Comparison of ENCODE assay signal across 11 cellular contexts in the genomic region with DNA sequence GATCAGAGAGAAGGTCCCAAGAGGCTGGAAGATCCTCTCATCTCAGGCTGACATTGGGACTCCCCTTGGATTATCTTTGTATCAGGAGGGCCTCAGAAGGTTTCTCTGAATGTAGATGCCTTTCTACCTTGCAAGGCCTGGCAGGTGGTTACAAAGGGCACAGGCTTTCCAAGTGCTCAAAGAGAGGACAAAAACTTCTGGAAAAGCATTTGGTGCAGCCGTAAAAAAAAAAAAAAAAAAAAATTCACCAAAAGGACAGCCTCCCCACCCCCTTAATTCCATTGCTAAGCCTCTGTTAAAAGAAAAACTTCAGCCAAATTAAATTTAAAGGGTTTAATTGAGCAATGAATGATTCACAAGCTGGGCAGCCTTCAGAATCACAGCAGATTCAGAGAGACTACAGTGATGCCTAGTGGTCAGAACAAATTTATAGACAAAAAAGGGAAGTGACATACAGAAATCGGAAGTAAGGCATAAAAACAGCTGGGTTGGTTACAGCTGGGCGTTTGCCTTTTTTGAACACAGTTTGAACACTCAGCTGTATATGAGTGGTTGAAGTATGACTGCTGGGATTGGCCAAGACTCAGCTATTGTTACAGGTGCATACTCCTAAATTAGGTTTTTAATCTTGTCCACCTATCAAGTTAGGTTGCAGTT. TPM values are rescaled to one million over a fixed set of nuclear protein-coding genes. Genes with fewer than 3 reads are reported as not detected.
DNase-seq lines count a peak whose midpoint lies in the region; ATAC-seq, FAIRE-seq and TF ChIP-seq lines count a peak whose summit lies in the region.
"Had no signal": no experiment of that assay in that cellular context is flagged by ENCODE, and none has a peak within 500 bp of the region (broad histone marks: within the 10 kb centered on the region; RNA-seq: fewer than 3 reads in every experiment).

No MANE protein-coding gene starts in this region.

- ATAC-seq in HG02623 (IDR thresholded peaks at IDR 0.05; ENCODE audit: unreplicated experiment), result peak; percentile 74
- ATAC-seq in left ventricle myocardium superior, result peak; percentile 57

- H3K27ac Mint-ChIP-seq in activated CD4-positive, alpha-beta T cell treated with anti-CD3 and anti-CD28 coated beads, Interleukin-2, amount 10 ng/mL, durations not matched to agents 24 days and 14 days, result no peak overlapping the region

- intact Hi-C loops in left ventricle myocardium superior (cut with micrococcal nuclease), result no loop called here
- intact Hi-C loops in activated CD4-positive, alpha-beta T cell treated with anti-CD3 and anti-CD28 coated beads, Interleukin-2, amount 10 ng/mL, durations not matched to agents 24 days and 14 days (cut with micrococcal nuclease), result no loop called here

- H3K4me1 Mint-ChIP-seq in activated CD4-positive, alpha-beta T cell treated with anti-CD3 and anti-CD28 coated beads, Interleukin-2, amount 10 ng/mL, durations not matched to agents 24 days and 14 days, result no peaks in the 10 kb centered on the region

- peak; percentile 43 for FAIRE-seq in GM12891 (lab: Jason Lieb, UNC)
- FAIRE-seq: TTC549 had no signal

- H3K9me3 Mint-ChIP-seq in activated CD4-positive, alpha-beta T cell treated with anti-CD3 and anti-CD28 coated beads, Interleukin-2, amount 10 ng/mL, durations not matched to agents 24 days and 14 days, result peaks cover 9% of the 10 kb centered on the region

- no peak overlapping the region for H3K4me3 Mint-ChIP-seq in activated CD4-positive, alpha-beta T cell treated with anti-CD3 and anti-CD28 coated beads, Interleukin-2, amount 10 ng/mL, durations not matched to agents 24 days and 14 days

- no peak for TF ChIP-seq POLR2A in GM12891 (IDR thresholded peaks at IDR 0.05; ENCODE audit: low read depth, low read length)

- H3K36me3 Mint-ChIP-seq in activated CD4-positive, alpha-beta T cell treated with anti-CD3 and anti-CD28 coated beads, Interleukin-2, amount 10 ng/mL, durations not matched to agents 24 days and 14 days (ENCODE audit: low read depth), result no peaks in the 10 kb centered on the region

- DNase-seq in GM12891 (ENCODE audit: insufficient read length, low spot score) (no peak), NAMALWA (ENCODE audit: low spot score) (peak; percentile 75), left ventricle myocardium superior (no peak), DMS53 (lab: John Stamatoyannopoulos, UW) (no peak), retina (no peak), hippocampal formation (lab: John Stamatoyannopoulos, UW) (no peak)
- DNase-seq in activated CD4-positive, alpha-beta T cell treated with anti-CD3 and anti-CD28 coated beads, Interleukin-2, amount 10 ng/mL, durations not matched to agents 24 days and 14 days, result no peak
- DNase-seq: activated gamma-delta T cell treated with Interleukin-2 at 50 U/mL for 16 hours, Caco-2 had no signal

- no peaks in the 10 kb centered on the region for H3K27me3 Mint-ChIP-seq in activated CD4-positive, alpha-beta T cell treated with anti-CD3 and anti-CD28 coated beads, Interleukin-2, amount 10 ng/mL, durations not matched to agents 24 days and 14 days

TF ChIP-seq in GM12891, 5 proteins besides CTCF, POLR2A, EP300 and RAD21:
- no peak for TF ChIP-seq TAF1 (IDR thresholded peaks at IDR 0.05; ENCODE audit: low read depth, low read length)
- TF ChIP-seq SPI1 (IDR thresholded peaks at IDR 0.05; ENCODE audit: low read depth, low read length), result peak; percentile 91
- no peak for TF ChIP-seq PAX5 (IDR thresholded peaks at IDR 0.05; ENCODE audit: insufficient read depth, low read length, severe bottlenecking)

RNA-seq across cellular contexts. Expression of gene LRGUK, which starts 42.5 kb away (rescaled TPM):
- polyA plus RNA-seq in GM12891 (2012; ENCODE audit: low read depth, missing spikeins), result 0.14 TPM
- 0.20 TPM for total RNA-seq in left ventricle myocardium superior
- 0.12 and 0.16 TPM in 2 replicates for total RNA-seq in activated CD4-positive, alpha-beta T cell treated with anti-CD3 and anti-CD28 coated beads, Interleukin-2, amount 10 ng/mL, durations not matched to agents 24 days and 14 days
